ENCODE assay signal across 12 cellular contexts in the genomic region with DNA sequence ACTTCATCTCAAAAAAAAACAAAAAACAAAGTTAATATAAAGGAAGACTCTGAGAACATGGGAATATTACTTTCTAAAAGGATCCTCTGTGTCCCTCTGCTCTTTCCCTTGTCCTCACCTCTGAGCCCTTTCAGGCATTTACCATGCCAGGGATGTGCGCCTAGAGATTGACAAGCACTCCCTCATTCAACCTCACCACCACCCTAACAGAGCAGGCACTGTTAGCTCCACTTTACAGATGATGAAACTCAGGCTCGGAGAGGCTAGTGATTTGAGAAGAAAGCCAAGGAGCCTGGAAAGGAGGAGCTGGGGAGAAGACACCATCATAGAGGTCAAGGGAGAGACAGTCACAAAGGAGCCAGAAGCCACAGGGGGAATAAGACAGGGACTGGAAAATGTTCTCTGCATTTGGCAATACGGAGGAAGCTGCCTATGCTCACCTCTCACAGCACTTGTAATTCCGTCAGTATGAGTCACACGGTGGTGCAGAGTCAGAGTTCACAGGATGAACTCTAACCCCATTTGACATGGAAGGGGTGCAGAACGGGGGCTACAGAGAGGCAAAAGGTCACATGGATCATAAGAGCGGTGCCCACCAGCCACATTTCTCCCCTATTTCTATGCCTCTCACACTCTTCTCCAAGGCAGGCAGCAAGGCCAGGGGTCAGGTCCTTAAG.
DNase-seq lines count a peak whose midpoint lies in the region; TF ChIP-seq lines count a peak whose summit lies in the region.
"Had no signal": no experiment of that assay in that cellular context is flagged by ENCODE, and none has a peak within 500 bp of the region (broad histone marks: within the 10 kb centered on the region; RNA-seq: fewer than 3 reads in every experiment).

No MANE protein-coding gene starts in this region.

- peaks cover 2% of the 10 kb centered on the region for H3K9me3 ChIP-seq in WERI-Rb-1 (ENCODE audit: severe bottlenecking)

- intact Hi-C loops in CD14-positive monocyte (cut with micrococcal nuclease): no loop called here

- H3K27ac ChIP-seq in WERI-Rb-1: peak overlapping the region; percentile 34; the same call in 1 of the 2 replicates
- H3K27ac ChIP-seq: C4-2B had no signal

- peaks cover 20% of the 10 kb centered on the region for H3K36me3 ChIP-seq in WERI-Rb-1

- H3K36me3 Mint-ChIP-seq in CD14-positive monocyte: peaks cover 56 to 69% of the 10 kb centered on the region in 2 donors

- peaks cover 0 to 2% (median 0%) of the 10 kb centered on the region in 3 donors for H3K27me3 Mint-ChIP-seq in CD14-positive monocyte (ENCODE audit: low read depth in 3 of 3)
- H3K27me3 Mint-ChIP-seq: activated CD4-positive, alpha-beta T cell treated with anti-CD3 and anti-CD28 coated beads for 36 hours had no signal

- H3K27ac Mint-ChIP-seq in CD14-positive monocyte: peak overlapping the region in 5 of 7 donors; percentile 3 to 69 (median 67)
- H3K27ac Mint-ChIP-seq: activated CD4-positive, alpha-beta T cell treated with anti-CD3 and anti-CD28 coated beads for 36 hours; activated naive CD4-positive, alpha-beta T cell treated with anti-CD3 and anti-CD28 coated beads for 36 hours had no signal

- no peak for TF ChIP-seq CTCF in CD14-positive monocyte (IDR thresholded peaks at IDR 0.05)
- TF ChIP-seq CTCF in WERI-Rb-1 (IDR thresholded peaks at IDR 0.05; ENCODE audit: low read depth, low read length): no peak

- H3K4me3 Mint-ChIP-seq in CD14-positive monocyte: no peak overlapping the region
- H3K4me3 Mint-ChIP-seq: activated CD4-positive, alpha-beta T cell treated with anti-CD3 and anti-CD28 coated beads for 36 hours; activated naive CD4-positive, alpha-beta T cell treated with anti-CD3 and anti-CD28 coated beads for 36 hours had no signal

- H3K4me3 ChIP-seq in WERI-Rb-1 (ENCODE audit: low read depth, low read length): no peak overlapping the region

- peaks cover 0 to 2% (median 0%) of the 10 kb centered on the region in 7 donors for H3K9me3 Mint-ChIP-seq in CD14-positive monocyte

- DNase-seq in CD14-positive monocyte (ENCODE audit: low spot score) (no peak), HCEC 1CT (peak; percentile 39), WERI-Rb-1 (no peak), kidney tubule cell (ENCODE audit: low spot score) (peak; percentile 30), SHP77 treated with DMSO at 0.1 percent for 48 hours (lab: John Stamatoyannopoulos, UW) (no peak), DMS79 treated with DMSO at 0.1 percent for 48 hours (lab: John Stamatoyannopoulos, UW) (no peak), DMS 273 treated with DMSO at 0.1 percent for 48 hours (lab: John Stamatoyannopoulos, UW) (no peak)
- no peak for DNase-seq in stimulated activated CD4-positive, alpha-beta T cell treated with anti-CD3 and anti-CD28 coated beads, Interleukin-15, amount 100 ng/mL, for 24 hours
- DNase-seq: activated CD4-positive, alpha-beta T cell treated with anti-CD3 and anti-CD28 coated beads for 36 hours; activated naive CD4-positive, alpha-beta T cell treated with anti-CD3 and anti-CD28 coated beads for 36 hours; NCI-H526 had no signal

- peaks cover 41% of the 10 kb centered on the region for H3K4me1 Mint-ChIP-seq in CD14-positive monocyte

- no peaks in the 10 kb centered on the region for H3K27me3 ChIP-seq in WERI-Rb-1 (ENCODE audit: insufficient read depth, low read depth, severe bottlenecking)

Comparison
In these comparisons a context has a peak if more than half of its experiments do, and no peak if none do; other contexts are left out.
1. DNase-seq: peak in HCEC 1CT (single experiment) and kidney tubule cell (single experiment); none in CD14-positive monocyte (single experiment), WERI-Rb-1 (single experiment), SHP77 treated with DMSO at 0.1 percent for 48 hours (single experiment), stimulated activated CD4-positive, alpha-beta T cell treated with anti-CD3 and anti-CD28 coated beads, Interleukin-15, amount 100 ng/mL, for 24 hours (single experiment), DMS79 treated with DMSO at 0.1 percent for 48 hours (single experiment) and DMS 273 treated with DMSO at 0.1 percent for 48 hours (single experiment).